ENCODE assay signal across 9 cellular contexts in the genomic region with DNA sequence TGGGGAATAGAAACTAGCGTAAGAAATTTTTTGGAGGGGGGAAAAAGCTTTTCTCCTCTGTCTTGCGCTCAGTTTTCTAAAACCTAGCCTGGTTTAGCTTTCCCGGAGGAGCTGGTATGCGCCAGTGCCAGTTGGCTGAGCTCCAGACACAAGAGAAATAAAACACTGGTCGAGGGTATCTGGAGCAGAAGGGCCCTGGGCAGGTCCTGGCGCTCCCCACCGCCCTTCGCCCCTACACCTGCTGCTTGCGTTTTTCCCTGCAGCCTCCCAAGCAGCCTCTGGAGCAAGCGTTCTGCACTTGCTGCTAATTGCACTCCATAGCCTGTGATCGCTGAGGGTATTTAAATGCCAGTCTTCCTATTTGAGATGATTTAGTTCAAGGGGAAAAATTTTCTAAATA. TPM values are rescaled to one million over a fixed set of nuclear protein-coding genes. Genes with fewer than 3 reads are reported as not detected.
DNase-seq lines count a peak whose midpoint lies in the region; ATAC-seq and TF ChIP-seq lines count a peak whose summit lies in the region.
"Had no signal": no experiment of that assay in that cellular context is flagged by ENCODE, and none has a peak within 500 bp of the region (broad histone marks: within the 10 kb centered on the region; RNA-seq: fewer than 3 reads in every experiment).

No MANE protein-coding gene starts in this region.

- no peaks in the 10 kb centered on the region for H3F3A ChIP-seq in neural cell (ENCODE audit: insufficient read depth, low read length, poor library complexity, severe bottlenecking)

- 6% methylated on average over 11 of the region's 11 CpGs for WGBS in esophagus muscularis mucosa

- TF ChIP-seq CTCF in esophagus muscularis mucosa (IDR thresholded peaks at IDR 0.05): no peak
- TF ChIP-seq CTCF in neural cell (IDR thresholded peaks at IDR 0.05; ENCODE audit: poor library complexity, severe bottlenecking): no peak

- no peak overlapping the region for H3K4me2 ChIP-seq in neural cell (ENCODE audit: low read length)

- no peaks in the 10 kb centered on the region for H4K20me1 ChIP-seq in neural cell (ENCODE audit: insufficient read depth)

- TF ChIP-seq RAD21 in neural cell (conservative IDR thresholded peaks at IDR 0.05): no peak

- H3K36me3 ChIP-seq in esophagus muscularis mucosa (no peaks in the 10 kb centered on the region), neural cell (ENCODE audit: insufficient read depth, low read length) (no peaks in the 10 kb centered on the region)

- TF ChIP-seq POLR2A in esophagus muscularis mucosa (IDR thresholded peaks at IDR 0.05; ENCODE audit: low read depth): no peak

- no peak for TF ChIP-seq EP300 in esophagus muscularis mucosa (IDR thresholded peaks at IDR 0.05)
- TF ChIP-seq EP300 in neural cell (conservative IDR thresholded peaks at IDR 0.05; ENCODE audit: poor library complexity, severe bottlenecking): no peak

- no peaks in the 10 kb centered on the region for H3K79me2 ChIP-seq in neural cell (replicated peaks; ENCODE audit: insufficient read depth, low read length)

- H3K9me2 ChIP-seq in neural cell (ENCODE audit: insufficient read depth, low read length): no peaks in the 10 kb centered on the region

- no peaks in the 10 kb centered on the region for H3K9me3 ChIP-seq in esophagus muscularis mucosa
- H3K9me3 ChIP-seq in neural cell (ENCODE audit: low read length): no peaks in the 10 kb centered on the region

- ATAC-seq in HG03135 (IDR thresholded peaks at IDR 0.05; ENCODE audit: unreplicated experiment) (no peak), HG03439 (IDR thresholded peaks at IDR 0.05; ENCODE audit: unreplicated experiment) (no peak)

- DNase-seq in DMS 273 (lab: John Stamatoyannopoulos, UW; ENCODE audit: unreplicated experiment): peak; percentile 72
- DNase-seq in NCI-H510A (lab: John Stamatoyannopoulos, UW): peak; percentile 10
- DNase-seq in esophagus muscularis mucosa (ENCODE audit: extremely low spot score): no peak
- no peak for DNase-seq in SIG-M5 treated with dmso at 0.1 percent for 504 hours (lab: John Stamatoyannopoulos, UW; ENCODE audit: unreplicated experiment)
- no peak for DNase-seq in NCI-H82 (lab: John Stamatoyannopoulos, UW)

- peak overlapping the region; percentile 55 to 73 (median 70) for H3K4me3 ChIP-seq in esophagus muscularis mucosa
- peak overlapping the region; percentile 61 for H3K4me3 ChIP-seq in neural cell (ENCODE audit: low read length)

- peaks cover 0 to 4% (median 0%) of the 10 kb centered on the region in 4 donors for H3K27me3 ChIP-seq in esophagus muscularis mucosa
- H3K27me3 ChIP-seq in neural cell (ENCODE audit: insufficient read depth, low read depth, low read length): peaks cover 30% of the 10 kb centered on the region

- no peak overlapping the region for H2AFZ ChIP-seq in neural cell (ENCODE audit: low read depth, low read length)

- no peak overlapping the region for H3K9ac ChIP-seq in neural cell (ENCODE audit: low read length)

- peak overlapping the region; percentile 83 to 88 (median 86) for H3K27ac ChIP-seq in esophagus muscularis mucosa (replicated peaks in 1 of 4)
- H3K27ac ChIP-seq in neural cell (ENCODE audit: low read length): no peak overlapping the region

- peaks cover 5 to 31% (median 20%) of the 10 kb centered on the region in 4 donors for H3K4me1 ChIP-seq in esophagus muscularis mucosa

- intact Hi-C loops in esophagus muscularis mucosa (cut with DNase I): no loop called here

TF ChIP-seq in neural cell, 6 proteins besides CTCF, POLR2A, EP300 and RAD21:
- TF ChIP-seq SMC3 (conservative IDR thresholded peaks at IDR 0.05; ENCODE audit: poor library complexity) (no peak), MXI1 (conservative IDR thresholded peaks at IDR 0.05; ENCODE audit: poor library complexity, severe bottlenecking) (no peak), POLR2AphosphoS5 (IDR thresholded peaks at IDR 0.05) (no peak), TAF1 (IDR thresholded peaks at IDR 0.05; ENCODE audit: low read depth) (no peak), EZH2 (IDR thresholded peaks at IDR 0.05; ENCODE audit: borderline replicate concordance, insufficient read depth, low read length, poor library complexity, severe bottlenecking) (no peak)
- TF ChIP-seq, protein P1, sequence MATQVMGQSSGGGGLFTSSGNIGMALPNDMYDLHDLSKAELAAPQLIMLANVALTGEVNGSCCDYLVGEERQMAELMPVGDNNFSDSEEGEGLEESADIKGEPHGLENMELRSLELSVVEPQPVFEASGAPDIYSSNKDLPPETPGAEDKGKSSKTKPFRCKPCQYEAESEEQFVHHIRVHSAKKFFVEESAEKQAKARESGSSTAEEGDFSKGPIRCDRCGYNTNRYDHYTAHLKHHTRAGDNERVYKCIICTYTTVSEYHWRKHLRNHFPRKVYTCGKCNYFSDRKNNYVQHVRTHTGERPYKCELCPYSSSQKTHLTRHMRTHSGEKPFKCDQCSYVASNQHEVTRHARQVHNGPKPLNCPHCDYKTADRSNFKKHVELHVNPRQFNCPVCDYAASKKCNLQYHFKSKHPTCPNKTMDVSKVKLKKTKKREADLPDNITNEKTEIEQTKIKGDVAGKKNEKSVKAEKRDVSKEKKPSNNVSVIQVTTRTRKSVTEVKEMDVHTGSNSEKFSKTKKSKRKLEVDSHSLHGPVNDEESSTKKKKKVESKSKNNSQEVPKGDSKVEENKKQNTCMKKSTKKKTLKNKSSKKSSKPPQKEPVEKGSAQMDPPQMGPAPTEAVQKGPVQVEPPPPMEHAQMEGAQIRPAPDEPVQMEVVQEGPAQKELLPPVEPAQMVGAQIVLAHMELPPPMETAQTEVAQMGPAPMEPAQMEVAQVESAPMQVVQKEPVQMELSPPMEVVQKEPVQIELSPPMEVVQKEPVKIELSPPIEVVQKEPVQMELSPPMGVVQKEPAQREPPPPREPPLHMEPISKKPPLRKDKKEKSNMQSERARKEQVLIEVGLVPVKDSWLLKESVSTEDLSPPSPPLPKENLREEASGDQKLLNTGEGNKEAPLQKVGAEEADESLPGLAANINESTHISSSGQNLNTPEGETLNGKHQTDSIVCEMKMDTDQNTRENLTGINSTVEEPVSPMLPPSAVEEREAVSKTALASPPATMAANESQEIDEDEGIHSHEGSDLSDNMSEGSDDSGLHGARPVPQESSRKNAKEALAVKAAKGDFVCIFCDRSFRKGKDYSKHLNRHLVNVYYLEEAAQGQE (IDR thresholded peaks at IDR 0.05; ENCODE audit: borderline replicate concordance): no peak

RNA-seq across cellular contexts. Expression of gene EREG, which starts 0.8 kb away (rescaled TPM):
- total RNA-seq in esophagus muscularis mucosa: 1 to 10 TPM; 2.4 to 4.6 (median 3.7) TPM
- polyA plus RNA-seq in neural cell: not detected in 2 replicates
- not detected in 2 replicates for polyA minus RNA-seq in neural cell

RNA-seq across cellular contexts. Expression of gene EPGN, which starts 57.5 kb away (rescaled TPM):
- not detected for total RNA-seq in esophagus muscularis mucosa
- not detected in 2 replicates for polyA plus RNA-seq in neural cell
- polyA minus RNA-seq in neural cell: 0.73 TPM in 1 of 2 replicates, not detected in the other
- total RNA-seq: subcutaneous adipose tissue had no signal

Comparison
In these comparisons a context has a peak if more than half of its experiments do, and no peak if none do; other contexts are left out.
1. DNase-seq: peak in DMS 273 (single experiment) and NCI-H510A (single experiment); none in esophagus muscularis mucosa (single experiment), SIG-M5 treated with dmso at 0.1 percent for 504 hours (single experiment) and NCI-H82 (single experiment).